14 cellular contexts compared by ENCODE assay signal in genomic region chr16:11671271-11671670, GRCh38. TPM values are rescaled to one million over a fixed set of nuclear protein-coding genes. Genes with fewer than 3 reads are reported as not detected.
DNase-seq lines count a peak whose midpoint lies in the region; ATAC-seq, FAIRE-seq and TF ChIP-seq lines count a peak whose summit lies in the region.
"Had no signal": no experiment of that assay in that cellular context is flagged by ENCODE, and none has a peak within 500 bp of the region (broad histone marks: within the 10 kb centered on the region; RNA-seq: fewer than 3 reads in every experiment).

No MANE protein-coding gene starts in this region.

- no peak overlapping the region for H2BK15ac ChIP-seq in neuronal stem cell (ENCODE audit: low read length)

- no peak for DNase-seq in CD4-positive, alpha-beta memory T cell
- DNase-seq in caudate nucleus (lab: John Stamatoyannopoulos, UW) (no peak), neuronal stem cell (ENCODE audit: low spot score) (no peak), RCC 7860 (ENCODE audit: low spot score) (no peak), NOMO-1 (lab: John Stamatoyannopoulos, UW; ENCODE audit: unreplicated experiment in 2 of 2) (no peak), left lobe of liver (ENCODE audit: low spot score) (no peak)
- DNase-seq: activated CD8-positive, alpha-beta memory T cell treated with anti-CD3 and anti-CD28 coated beads, Interleukin-2, amount 50 U/mL, for 4 hours; foreskin keratinocyte; NCI-H2081 treated with DMSO at 0.1 percent for 48 hours; NCI-H82; stimulated activated CD4-positive, alpha-beta T cell treated with anti-CD3 and anti-CD28 coated beads, Interleukin-15, amount 100 ng/mL, for 24 hours had no signal

- no peaks in the 10 kb centered on the region for H3K27me3 ChIP-seq in CD4-positive, alpha-beta memory T cell (ENCODE audit: insufficient read depth, low read length)
- H3K27me3 ChIP-seq in Loucy (ENCODE audit: insufficient read depth, low read length, poor library complexity, severe bottlenecking): no peaks in the 10 kb centered on the region
- no peaks in the 10 kb centered on the region for H3K27me3 ChIP-seq in neuronal stem cell (ENCODE audit: control insufficient read depth in 3 of 3, insufficient read depth in 3 of 3, low read depth in 1 of 3, low read length in 3 of 3)
- H3K27me3 ChIP-seq: upper lobe of left lung had no signal

- H3K27ac ChIP-seq in CD4-positive, alpha-beta memory T cell (ENCODE audit: low read depth, low read length): no peak overlapping the region
- H3K27ac ChIP-seq in caudate nucleus (ENCODE audit: low read depth, low read length) (peak overlapping the region; percentile 78), neuronal stem cell (replicated peaks; ENCODE audit: low read length) (no peak overlapping the region)
- H3K27ac ChIP-seq: foreskin keratinocyte had no signal

- H3K18ac ChIP-seq in neuronal stem cell (ENCODE audit: low read length): no peak overlapping the region

- no peak overlapping the region for H2BK12ac ChIP-seq in neuronal stem cell (ENCODE audit: low read length)

- no peak overlapping the region for H2BK120ac ChIP-seq in neuronal stem cell (ENCODE audit: low read depth, low read length)

- no peak for TF ChIP-seq CTCF in Loucy (conservative IDR thresholded peaks at IDR 0.05; ENCODE audit: low read length)

- H3K14ac ChIP-seq in neuronal stem cell (ENCODE audit: low read length): no peak overlapping the region

- H2AK5ac ChIP-seq in neuronal stem cell (ENCODE audit: low read depth, low read length): no peak overlapping the region

- H4K8ac ChIP-seq in neuronal stem cell (ENCODE audit: low read depth, low read length): no peak overlapping the region

- CTCF ChIA-PET in CD4-positive, alpha-beta memory T cell (lab: Charles Lee; ENCODE audit: partially characterized antibody): no interaction called here

- peaks cover 0 to 12% of the 10 kb centered on the region in 2 donors for H3K36me3 Mint-ChIP-seq in CD4-positive, alpha-beta memory T cell

- no peaks in the 10 kb centered on the region for H3F3A ChIP-seq in Loucy (ENCODE audit: low read depth)

- H3K4me3 ChIP-seq in CD4-positive, alpha-beta memory T cell (ENCODE audit: low read length in 2 of 2): no peak overlapping the region
- H3K4me3 ChIP-seq in Loucy (ENCODE audit: low read length, poor library complexity, severe bottlenecking) (no peak overlapping the region), neuronal stem cell (ENCODE audit: low read length in 2 of 2) (no peak overlapping the region)
- H3K4me3 ChIP-seq: upper lobe of left lung had no signal

- H3K27me3 Mint-ChIP-seq in CD4-positive, alpha-beta memory T cell: no peaks in the 10 kb centered on the region

- H3K9ac ChIP-seq in Loucy (ENCODE audit: low read depth, low read length, poor library complexity, severe bottlenecking) (no peak overlapping the region), neuronal stem cell (ENCODE audit: low read depth, low read length, poor library complexity) (no peak overlapping the region)

- no peak overlapping the region for H3K4ac ChIP-seq in neuronal stem cell (ENCODE audit: low read length)

- POLR2A ChIA-PET in CD4-positive, alpha-beta memory T cell (lab: Charles Lee; ENCODE audit: partially characterized antibody): interaction anchor here (1.1 to 1.5 kb wide), 3 partner anchors 10 to 83 kb away, joined by 3 to 5 read pairs (median 4); no protein-coding TSS in a partner anchor

- peak overlapping the region; percentile 1 for H2BK5ac ChIP-seq in neuronal stem cell (ENCODE audit: low read length)

- peaks cover 1% of the 10 kb centered on the region for H3K36me3 ChIP-seq in CD4-positive, alpha-beta memory T cell (ENCODE audit: insufficient read depth, low read length)
- no peaks in the 10 kb centered on the region for H3K36me3 ChIP-seq in Loucy (ENCODE audit: insufficient read depth, low read length)
- peaks cover 15 to 53% of the 10 kb centered on the region in 2 donors for H3K36me3 ChIP-seq in neuronal stem cell (replicated peaks in 1 of 2; ENCODE audit: control insufficient read depth in 2 of 2, insufficient read depth in 2 of 2, low read length in 2 of 2)

- no peak overlapping the region for H4K91ac ChIP-seq in neuronal stem cell (ENCODE audit: low read depth, low read length, poor library complexity)

- peak overlapping the region; percentile 90 for H3K23ac ChIP-seq in neuronal stem cell (ENCODE audit: low read depth, low read length, poor library complexity)

- H3K4me1 Mint-ChIP-seq in CD4-positive, alpha-beta memory T cell: peaks cover 34 to 85% (median 54%) of the 10 kb centered on the region in 4 donors

- no CpG with 5 or more reads among the region's 2 CpGs for WGBS in neuronal stem cell (ENCODE audit: extremely low coverage in 2 of 2, insufficient read length in 2 of 2, insufficient replicate concordance in 1 of 2), 2 donors

- H4K20me1 ChIP-seq in Loucy (ENCODE audit: insufficient read depth, low read length, poor library complexity, severe bottlenecking): no peaks in the 10 kb centered on the region

- intact Hi-C loops in CD4-positive, alpha-beta memory T cell (cut with micrococcal nuclease): no loop called here

- no peaks in the 10 kb centered on the region for H3K9me3 Mint-ChIP-seq in CD4-positive, alpha-beta memory T cell

- peaks cover 51% of the 10 kb centered on the region for H3K79me1 ChIP-seq in neuronal stem cell (ENCODE audit: low read depth, low read length)

- H3K79me2 ChIP-seq in Loucy (ENCODE audit: insufficient read depth, low read length): peaks cover 28% of the 10 kb centered on the region; the same call in 1 of the 2 replicates

- H3K4me1 ChIP-seq in CD4-positive, alpha-beta memory T cell (ENCODE audit: insufficient read depth, low read length): peaks cover 63% of the 10 kb centered on the region
- H3K4me1 ChIP-seq in Loucy (ENCODE audit: insufficient read depth, low read length, poor library complexity, severe bottlenecking) (peaks cover 14% of the 10 kb centered on the region), neuronal stem cell (ENCODE audit: control insufficient read depth in 2 of 2, insufficient read depth in 1 of 2, low read depth in 1 of 2, low read length in 2 of 2) (peaks cover 13 to 26% of the 10 kb centered on the region in 2 donors)

- H3K9me3 ChIP-seq in CD4-positive, alpha-beta memory T cell (ENCODE audit: control insufficient read depth in 1 of 2, low read length in 2 of 2): no peaks in the 10 kb centered on the region
- H3K9me3 ChIP-seq in Loucy (ENCODE audit: insufficient read depth, low read depth, low read length) (no peaks in the 10 kb centered on the region), neuronal stem cell (replicated peaks in 1 of 2; ENCODE audit: control insufficient read depth in 2 of 2, insufficient read depth in 1 of 2, low read depth in 1 of 2, low read length in 2 of 2) (peaks cover 0 to 2% of the 10 kb centered on the region in 2 donors)
- H3K9me3 ChIP-seq: upper lobe of left lung had no signal

- peak overlapping the region; percentile 57 to 96 (median 87) for H3K27ac Mint-ChIP-seq in CD4-positive, alpha-beta memory T cell

- no peaks in the 10 kb centered on the region for H3K9me2 ChIP-seq in Loucy (replicated peaks; ENCODE audit: low read depth, low read length)

- peak overlapping the region in 6 of 8 donors; percentile 21 to 92 (median 60) for H3K4me3 Mint-ChIP-seq in CD4-positive, alpha-beta memory T cell

- H2AFZ ChIP-seq in Loucy (ENCODE audit: low read length) (no peak overlapping the region), neuronal stem cell (ENCODE audit: low read length) (no peak overlapping the region)

- ATAC-seq in left lobe of liver: no peak
- ATAC-seq: foreskin keratinocyte had no signal

- H3K4me2 ChIP-seq in Loucy (ENCODE audit: low read depth, low read length, poor library complexity, severe bottlenecking) (peak overlapping the region; percentile 54), neuronal stem cell (ENCODE audit: insufficient read depth, low read length, poor library complexity, severe bottlenecking) (peak overlapping the region; percentile 14)

- no peak for FAIRE-seq in RCC 7860 (lab: Jason Lieb, UNC)
- FAIRE-seq: astrocyte had no signal

RNA-seq across cellular contexts. Expression of gene SNN, which starts 3.0 kb away (rescaled TPM):
- total RNA-seq in CD4-positive, alpha-beta memory T cell: 10 to 100 TPM; 19.2 to 20.4 TPM
- polyA plus RNA-seq in CD4-positive, alpha-beta memory T cell: 10 to 100 TPM; 16.1 to 16.7 TPM
- polyA plus RNA-seq in neuronal stem cell (2013, experiment 1 of 2): 84.2 TPM
- polyA plus RNA-seq in neuronal stem cell (2013, experiment 2 of 2): 83.6 TPM
- total RNA-seq in left lobe of liver: 4.4 TPM
